Comparison of ENCODE assay signal across 13 cellular contexts in the genomic region with DNA sequence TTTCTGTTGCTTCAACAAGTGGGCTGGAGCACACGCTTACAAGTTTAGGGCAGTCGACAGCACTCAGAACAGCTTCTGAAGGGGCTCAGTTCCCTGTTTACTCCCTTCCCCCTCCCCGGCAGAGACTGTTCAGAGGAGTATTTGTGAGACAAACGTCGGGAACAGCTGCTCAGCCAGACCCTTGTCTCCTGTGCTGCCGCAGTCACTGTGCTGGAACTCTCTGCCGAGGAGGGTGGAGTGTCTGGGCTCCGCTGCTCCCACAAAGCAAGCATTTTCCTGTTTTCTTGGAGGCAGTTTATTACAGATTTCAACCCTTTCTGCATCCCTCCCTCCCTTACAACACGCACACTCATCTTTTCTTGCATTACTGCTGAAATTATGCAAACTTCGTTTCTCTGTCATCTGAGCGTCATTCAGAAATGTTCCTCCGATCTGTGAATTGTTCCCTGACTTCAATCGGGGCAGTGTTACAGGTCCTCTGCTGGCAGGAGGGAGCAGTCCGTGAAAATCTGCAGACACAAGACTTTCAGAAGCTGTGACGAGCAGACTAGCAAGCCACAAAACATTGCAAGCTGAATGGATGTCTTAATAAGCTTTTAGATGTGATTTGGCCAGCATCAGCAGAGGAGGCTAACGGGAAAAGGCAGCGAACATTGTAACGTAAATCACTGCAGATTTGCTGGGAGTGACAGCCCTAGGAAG.
DNase-seq lines count a peak whose midpoint lies in the region; ATAC-seq and TF ChIP-seq lines count a peak whose summit lies in the region.
"Had no signal": no experiment of that assay in that cellular context is flagged by ENCODE, and none has a peak within 500 bp of the region (broad histone marks: within the 10 kb centered on the region; RNA-seq: fewer than 3 reads in every experiment).

No MANE protein-coding gene starts in this region.

- H3K27ac Mint-ChIP-seq in glutamatergic neuron (ENCODE audit: unreplicated experiment) = peak overlapping the region; percentile 88
- H3K27ac Mint-ChIP-seq in activated T-cell treated with anti-CD3 and anti-CD28 coated beads, Interleukin-2, amount 50 U/mL, for 72 hours = no peak overlapping the region

- peak overlapping the region; percentile 61 for H2BK5ac ChIP-seq in trophoblast cell (ENCODE audit: low read depth, low read length, poor library complexity)

- H3K79me1 ChIP-seq in trophoblast cell (ENCODE audit: low read length) = peaks cover 32% of the 10 kb centered on the region

- DNase-seq in AG20443 (ENCODE audit: low spot score) (peak; percentile 21), SJCRH30 (peak; percentile 24 to 31), glutamatergic neuron (peak; percentile 43), trophoblast cell (no peak), NCI-H446 treated with DMSO at 0.1 percent for 48 hours (lab: John Stamatoyannopoulos, UW) (no peak)
- DNase-seq in activated T-cell treated with anti-CD3 and anti-CD28 coated beads, Interleukin-2, amount 50 U/mL, for 72 hours = no peak
- DNase-seq: EL, NCI-H2081 treated with DMSO at 0.1 percent for 48 hours, testis had no signal

- H4K91ac ChIP-seq in trophoblast cell (ENCODE audit: low read depth, low read length) = peak overlapping the region; percentile 70

- H2AK5ac ChIP-seq in trophoblast cell (ENCODE audit: low read length) = no peak overlapping the region

- peaks cover 8% of the 10 kb centered on the region for H3K79me2 ChIP-seq in trophoblast cell (ENCODE audit: control insufficient read depth, insufficient read depth, low read length, poor library complexity)

- H3K27me3 ChIP-seq in SJCRH30 (no peaks in the 10 kb centered on the region), trophoblast cell (ENCODE audit: insufficient read depth, low read length) (no peaks in the 10 kb centered on the region)
- H3K27me3 ChIP-seq: testis had no signal

- no peaks in the 10 kb centered on the region for H3K4me1 ChIP-seq in SJCRH30
- H3K4me1 ChIP-seq in trophoblast cell (ENCODE audit: control insufficient read depth in 1 of 2, insufficient read depth in 2 of 2, low read length in 2 of 2) = peaks cover 35 to 52% of the 10 kb centered on the region in 2 experiments

- H3K27me3 Mint-ChIP-seq in glutamatergic neuron (ENCODE audit: unreplicated experiment) = peaks cover 2% of the 10 kb centered on the region
- peaks cover 2% of the 10 kb centered on the region for H3K27me3 Mint-ChIP-seq in activated T-cell treated with anti-CD3 and anti-CD28 coated beads, Interleukin-2, amount 50 U/mL, for 72 hours (ENCODE audit: low read depth)

- H2BK120ac ChIP-seq in trophoblast cell (ENCODE audit: insufficient read depth, low read length, poor library complexity) = no peak overlapping the region

- H3K9me3 ChIP-seq in SJCRH30 (replicated peaks) (no peaks in the 10 kb centered on the region), trophoblast cell (ENCODE audit: insufficient read depth, low read depth, low read length) (peaks cover 2% of the 10 kb centered on the region)
- H3K9me3 ChIP-seq: testis had no signal

- H3K9ac ChIP-seq in trophoblast cell (ENCODE audit: low read length) = no peak overlapping the region

- H3K36me3 ChIP-seq in SJCRH30 (no peaks in the 10 kb centered on the region), trophoblast cell (ENCODE audit: control insufficient read depth in 1 of 2, insufficient read depth in 2 of 2, low read length in 2 of 2) (no peaks in the 10 kb centered on the region)

- no peak for TF ChIP-seq CTCF in glutamatergic neuron (IDR thresholded peaks at IDR 0.05; ENCODE audit: partially characterized antibody, unreplicated experiment)

- H3K23ac ChIP-seq in trophoblast cell (ENCODE audit: low read length) = no peak overlapping the region

- H4K12ac ChIP-seq in trophoblast cell (ENCODE audit: low read depth, low read length) = no peak overlapping the region

- H3K4me2 ChIP-seq in trophoblast cell (ENCODE audit: low read length) = peak overlapping the region; percentile 46

- no CpG with 5 or more reads among the region's 18 CpGs for WGBS in trophoblast cell (ENCODE audit: extremely low coverage, insufficient coverage, insufficient read length)

- H3K4me3 ChIP-seq in SJCRH30 (peak overlapping the region; percentile 13; the same call in 1 of the 2 replicates), trophoblast cell (ENCODE audit: low read depth, low read length) (no peak overlapping the region)
- H3K4me3 ChIP-seq: testis had no signal

- peaks cover 3% of the 10 kb centered on the region for H3K9me3 Mint-ChIP-seq in glutamatergic neuron (ENCODE audit: unreplicated experiment)
- H3K9me3 Mint-ChIP-seq in activated T-cell treated with anti-CD3 and anti-CD28 coated beads, Interleukin-2, amount 50 U/mL, for 72 hours = peaks cover 0 to under 1% of the 10 kb centered on the region in 2 donors

- H3K4me3 Mint-ChIP-seq in glutamatergic neuron (ENCODE audit: unreplicated experiment) = peak overlapping the region; percentile 77
- no peak overlapping the region for H3K4me3 Mint-ChIP-seq in activated T-cell treated with anti-CD3 and anti-CD28 coated beads, Interleukin-2, amount 50 U/mL, for 72 hours

- no peak overlapping the region for H3K27ac ChIP-seq in SJCRH30
- H3K27ac ChIP-seq in trophoblast cell (ENCODE audit: low read depth, low read length) = peak overlapping the region; percentile 63
- H3K27ac ChIP-seq: testis had no signal

- H4K8ac ChIP-seq in trophoblast cell (ENCODE audit: low read depth, low read length) = no peak overlapping the region

- H2BK12ac ChIP-seq in trophoblast cell (ENCODE audit: low read length) = peak overlapping the region; percentile 42

- H3K36me3 Mint-ChIP-seq in glutamatergic neuron (ENCODE audit: unreplicated experiment) = peaks cover 12% of the 10 kb centered on the region
- H3K36me3 Mint-ChIP-seq in activated T-cell treated with anti-CD3 and anti-CD28 coated beads, Interleukin-2, amount 50 U/mL, for 72 hours (ENCODE audit: insufficient read depth in 2 of 2) = no peaks in the 10 kb centered on the region

- H3K14ac ChIP-seq in trophoblast cell (ENCODE audit: low read length) = no peak overlapping the region

- H3K4me1 Mint-ChIP-seq in glutamatergic neuron (ENCODE audit: low read depth, unreplicated experiment) = peaks cover 56% of the 10 kb centered on the region
- no peaks in the 10 kb centered on the region for H3K4me1 Mint-ChIP-seq in activated T-cell treated with anti-CD3 and anti-CD28 coated beads, Interleukin-2, amount 50 U/mL, for 72 hours (ENCODE audit: low read depth)

- ATAC-seq in GM21423 (IDR thresholded peaks at IDR 0.05; ENCODE audit: unreplicated experiment) = no peak
- ATAC-seq in HG02938 (IDR thresholded peaks at IDR 0.05; ENCODE audit: unreplicated experiment) = no peak
- no peak for ATAC-seq in activated T-cell treated with anti-CD3 and anti-CD28 coated beads, Interleukin-2, amount 50 U/mL, for 72 hours (replicated peaks in 1 of 2)
- ATAC-seq: HCT116, SK-N-SH treated with all-trans-retinoic acid at 6 μM for 48 hours had no signal

- H3K18ac ChIP-seq in trophoblast cell (ENCODE audit: low read length) = peak overlapping the region; percentile 49

- no peak overlapping the region for H3K4ac ChIP-seq in trophoblast cell (ENCODE audit: low read depth, low read length)

- H2AFZ ChIP-seq in trophoblast cell (ENCODE audit: insufficient read depth, low read length, poor library complexity) = no peak overlapping the region

Comparison
In these comparisons a context has a peak if more than half of its experiments do, and no peak if none do; other contexts are left out.
1. DNase-seq: peak in AG20443 (single experiment), SJCRH30 (2 of 2) and glutamatergic neuron (single experiment); none in trophoblast cell (0 of 2), NCI-H446 treated with DMSO at 0.1 percent for 48 hours (single experiment) and activated T-cell treated with anti-CD3 and anti-CD28 coated beads, Interleukin-2, amount 50 U/mL, for 72 hours (0 of 2).